8 cellular contexts compared by ENCODE assay signal in genomic region chr9:105425817-105426433, GRCh38. TPM values are rescaled to one million over a fixed set of nuclear protein-coding genes. Genes with fewer than 3 reads are reported as not detected.
DNase-seq lines count a peak whose midpoint lies in the region; ATAC-seq and TF ChIP-seq lines count a peak whose summit lies in the region.

No MANE protein-coding gene starts in this region.

- peak; percentile 67 for ATAC-seq in GM18867 (IDR thresholded peaks at IDR 0.05; ENCODE audit: unreplicated experiment)
- ATAC-seq in gastrocnemius medialis, result peak; percentile 70 to 78

- H3K27ac ChIP-seq in gastrocnemius medialis (no peak overlapping the region), vagina (no peak overlapping the region)

- in situ Hi-C loops in gastrocnemius medialis (cut with MboI; ENCODE audit: low sequenced_read_pairs in 4 of 4), result loop anchor here in 3 of 4 donors (5.0 to 25.0 kb wide), 4 partner anchors 46 to 286 kb away; partner anchors contain the start of gene TMEM38B (in 1 of the 3)

- TF ChIP-seq POLR2A in gastrocnemius medialis (IDR thresholded peaks at IDR 0.05) (no peak), vagina (IDR thresholded peaks at IDR 0.05) (no peak)

- intact Hi-C loops in gastrocnemius medialis (cut with DNase I; ENCODE audit: low total_unique reads) (loop anchor here (2.0 kb wide), 1 partner anchor 49 kb away; no protein-coding TSS in a partner anchor), vagina (cut with DNase I) (no loop called here)

- DNase-seq in AG08395 (ENCODE audit: low spot score) (peak; percentile 52), LHCN-M2 (ENCODE audit: low read depth) (peak; percentile 37), dermis blood vessel endothelial cell (peak; percentile 43), gastrocnemius medialis (no peak), vagina (ENCODE audit: extremely low spot score in 2 of 2) (no peak), retina (no peak)
- no peak for DNase-seq in activated CD4-positive, alpha-beta T cell treated with anti-CD3 and anti-CD28 coated beads, Interleukin-2, amount 50 U/mL, for 1 hour

- no peaks in the 10 kb centered on the region for H3K36me3 ChIP-seq in gastrocnemius medialis
- H3K36me3 ChIP-seq in vagina, result no peaks in the 10 kb centered on the region

- no peaks in the 10 kb centered on the region for H3K4me1 ChIP-seq in gastrocnemius medialis
- no peaks in the 10 kb centered on the region for H3K4me1 ChIP-seq in vagina

- H3K27me3 ChIP-seq in gastrocnemius medialis (no peaks in the 10 kb centered on the region), vagina (no peaks in the 10 kb centered on the region)

- H3K9me3 ChIP-seq in gastrocnemius medialis (no peaks in the 10 kb centered on the region), vagina (no peaks in the 10 kb centered on the region)

- TF ChIP-seq CTCF in gastrocnemius medialis (IDR thresholded peaks at IDR 0.05 in 4 of 5, conservative IDR thresholded peaks at IDR 0.05 in 1 of 5) (peak; percentile 34 to 70 (median 63)), vagina (IDR thresholded peaks at IDR 0.05) (no peak)

- H3K4me3 ChIP-seq in gastrocnemius medialis, result no peak overlapping the region
- no peak overlapping the region for H3K4me3 ChIP-seq in vagina

RNA-seq across cellular contexts. Expression of gene FSD1L, which starts 21.9 kb away (rescaled TPM):
- 2.1 and 2.8 TPM in 2 replicates for total RNA-seq in LHCN-M2 (2014; rRNA removed)
- 0.53 TPM for polyA plus RNA-seq in LHCN-M2 (2012)
- 3.1 and 4.4 TPM in 2 replicates for total RNA-seq in dermis blood vessel endothelial cell
- total RNA-seq in gastrocnemius medialis, result 10 to 100 TPM in 2 of 4 donors, 1 to 10 TPM in 2; 8.5 to 19.6 (median 12.4) TPM
- total RNA-seq in vagina, result 4.2 TPM

Comparison
In these comparisons a context has a peak if more than half of its experiments do, and no peak if none do; other contexts are left out.
1. DNase-seq: peak in AG08395 (single experiment), LHCN-M2 (single experiment) and dermis blood vessel endothelial cell (single experiment); none in gastrocnemius medialis (0 of 2), vagina (0 of 2), retina (single experiment) and activated CD4-positive, alpha-beta T cell treated with anti-CD3 and anti-CD28 coated beads, Interleukin-2, amount 50 U/mL, for 1 hour (single experiment).
2. CTCF ChIP-seq: peak in gastrocnemius medialis (5 of 5); none in vagina (0 of 3).